ENCODE assay signal across 25 cellular contexts in the genomic region with DNA sequence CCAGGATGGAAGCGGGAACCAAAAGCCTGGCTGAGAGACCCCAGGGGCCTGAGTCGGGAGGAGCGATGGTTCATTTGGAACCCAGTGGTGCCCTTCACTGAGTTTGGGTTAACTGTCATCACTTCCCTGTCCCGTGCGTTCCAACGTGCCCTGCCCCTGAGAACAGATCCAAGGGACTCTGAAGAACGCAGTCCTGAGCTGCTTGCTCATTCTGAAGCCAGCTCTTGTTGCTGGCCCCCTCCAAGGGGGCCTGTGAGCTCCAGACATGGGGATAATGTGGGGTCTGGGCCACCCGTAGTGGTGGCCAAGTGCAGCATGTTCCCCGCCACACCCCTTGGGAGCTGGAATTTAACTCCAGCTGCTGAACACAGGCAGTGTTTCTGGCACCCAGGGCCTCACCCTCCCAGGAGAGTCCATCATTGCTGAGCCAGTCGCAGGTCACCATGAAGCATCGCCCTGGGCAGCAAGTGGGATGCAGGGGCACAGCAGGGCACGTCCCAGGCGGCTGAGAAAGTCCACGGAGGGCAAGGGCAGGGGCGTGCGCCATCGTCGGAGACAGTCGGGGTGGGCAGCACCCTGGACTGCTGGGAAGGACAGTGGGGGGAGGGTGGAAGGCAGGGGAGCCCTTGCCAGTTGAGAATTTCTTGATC.
DNase-seq lines count a peak whose midpoint lies in the region; ATAC-seq and TF ChIP-seq lines count a peak whose summit lies in the region.
"Had no signal": no experiment of that assay in that cellular context is flagged by ENCODE, and none has a peak within 500 bp of the region (broad histone marks: within the 10 kb centered on the region; RNA-seq: fewer than 3 reads in every experiment).

No MANE protein-coding gene starts in this region.

- H3K4me2 ChIP-seq in fibroblast of lung (ENCODE audit: extremely low read depth, insufficient read depth, low read length): no peak overlapping the region
- H3K4me2 ChIP-seq in neuronal stem cell (ENCODE audit: insufficient read depth, low read length, poor library complexity, severe bottlenecking): no peak overlapping the region
- no peak overlapping the region for H3K4me2 ChIP-seq in Karpas-422 (ENCODE audit: low read depth, low read length, poor library complexity, severe bottlenecking)

- H3K9me3 ChIP-seq in fibroblast of lung (ENCODE audit: control insufficient read depth, insufficient read depth, low read depth, low read length): no peaks in the 10 kb centered on the region
- H3K9me3 ChIP-seq in neuronal stem cell (replicated peaks in 1 of 2; ENCODE audit: control insufficient read depth in 2 of 2, insufficient read depth in 1 of 2, low read depth in 1 of 2, low read length in 2 of 2): peaks cover 0 to 2% of the 10 kb centered on the region in 2 donors
- H3K9me3 ChIP-seq in psoas muscle: no peaks in the 10 kb centered on the region
- H3K9me3 ChIP-seq in Karpas-422 (ENCODE audit: low read length): no peaks in the 10 kb centered on the region

- WGBS in neuronal stem cell (ENCODE audit: extremely low coverage in 2 of 2, insufficient read length in 2 of 2, insufficient replicate concordance in 1 of 2), 2 donors: no CpG with 5 or more reads among the region's 19 CpGs
- WGBS in psoas muscle, 3 donors: 62 to 69% (median 67%) methylated on average over 19 of the region's 19 CpGs

- TF ChIP-seq CTCF in fibroblast of lung (conservative IDR thresholded peaks at IDR 0.05 in 1 of 2, IDR thresholded peaks at IDR 0.05 in 1 of 2; ENCODE audit: low read depth in 1 of 2, low read length in 2 of 2): no peak
- no peak for TF ChIP-seq CTCF in psoas muscle (IDR thresholded peaks at IDR 0.05)

- H4K20me1 ChIP-seq in fibroblast of lung (ENCODE audit: control insufficient read depth, extremely low read depth, insufficient read depth, low read length) (no peaks in the 10 kb centered on the region), Karpas-422 (ENCODE audit: insufficient read depth, low read depth, low read length) (no peaks in the 10 kb centered on the region)

- H3K18ac ChIP-seq in neuronal stem cell (ENCODE audit: low read length): peak overlapping the region; percentile 63

- no peak overlapping the region for H2BK120ac ChIP-seq in neuronal stem cell (ENCODE audit: low read depth, low read length)

- no peaks in the 10 kb centered on the region for H3K9me2 ChIP-seq in Karpas-422 (replicated peaks; ENCODE audit: insufficient read depth, low read length)

- H3K4me1 ChIP-seq in fibroblast of lung (ENCODE audit: control insufficient read depth, extremely low read depth, insufficient read depth, low read length) (no peaks in the 10 kb centered on the region), neuronal stem cell (ENCODE audit: control insufficient read depth in 2 of 2, insufficient read depth in 1 of 2, low read depth in 1 of 2, low read length in 2 of 2) (peaks cover 0 to 6% of the 10 kb centered on the region in 2 donors), psoas muscle (no peaks in the 10 kb centered on the region), Karpas-422 (ENCODE audit: low read length) (no peaks in the 10 kb centered on the region)

- H2AFZ ChIP-seq in fibroblast of lung (ENCODE audit: low read length) (no peak overlapping the region), neuronal stem cell (ENCODE audit: low read length) (no peak overlapping the region), Karpas-422 (ENCODE audit: low read length) (no peak overlapping the region)

- DNase-seq in Right ventricle myocardium superior (peak; percentile 30), left ventricle myocardium superior (no peak), fibroblast of lung (ENCODE audit: low read depth in 2 of 2) (no peak), neuronal stem cell (ENCODE audit: low spot score) (no peak), NCI-H748 treated with DMSO at 0.1 percent for 48 hours (lab: John Stamatoyannopoulos, UW) (no peak), psoas muscle (no peak), Karpas-422 (no peak)
- no peak for DNase-seq in stimulated activated CD4-positive, alpha-beta T cell treated with anti-CD3 and anti-CD28 coated beads, Interleukin-2, amount 100 ng/mL, for 24 hours
- DNase-seq: AML-193; CD8-positive, alpha-beta memory T cell; DMS53; GDM1; GOT3; HCEC 1CT; KBM-7; NCI-H1092 treated with DMSO at 0.1 percent for 48 hours; NCI-H1436 treated with DMSO at 0.1 percent for 48 hours; NCI-H1930; NCI-H510A treated with DMSO at 0.1 percent for 48 hours; NCI-H82; SHP77 had no signal

- no peak overlapping the region for H2BK15ac ChIP-seq in neuronal stem cell (ENCODE audit: low read length)

- H3K36me3 ChIP-seq in fibroblast of lung (ENCODE audit: control insufficient read depth, insufficient read depth, low read length) (no peaks in the 10 kb centered on the region), neuronal stem cell (replicated peaks in 1 of 2; ENCODE audit: control insufficient read depth in 2 of 2, insufficient read depth in 2 of 2, low read length in 2 of 2) (no peaks in the 10 kb centered on the region), psoas muscle (ENCODE audit: insufficient read depth in 1 of 2, low read depth in 1 of 2) (no peaks in the 10 kb centered on the region), Karpas-422 (ENCODE audit: insufficient read depth, low read length) (no peaks in the 10 kb centered on the region)

- peak overlapping the region; percentile 49 for H2BK5ac ChIP-seq in neuronal stem cell (ENCODE audit: low read length)

- H3K79me2 ChIP-seq in fibroblast of lung (ENCODE audit: control insufficient read depth, insufficient read depth, low read length) (no peaks in the 10 kb centered on the region), Karpas-422 (ENCODE audit: low read length) (no peaks in the 10 kb centered on the region)

- no peaks in the 10 kb centered on the region for H3K27me3 ChIP-seq in fibroblast of lung (ENCODE audit: control insufficient read depth, insufficient read depth, low read length)
- H3K27me3 ChIP-seq in neuronal stem cell (ENCODE audit: control insufficient read depth in 3 of 3, insufficient read depth in 3 of 3, low read depth in 1 of 3, low read length in 3 of 3): peaks cover 0 to 7% (median 0%) of the 10 kb centered on the region in 3 experiments
- H3K27me3 ChIP-seq in psoas muscle (ENCODE audit: insufficient read depth in 3 of 3, low read length in 2 of 3): no peaks in the 10 kb centered on the region
- no peaks in the 10 kb centered on the region for H3K27me3 ChIP-seq in Karpas-422 (ENCODE audit: low read length)

- H3K4ac ChIP-seq in neuronal stem cell (ENCODE audit: low read length): no peak overlapping the region

- H3K14ac ChIP-seq in neuronal stem cell (ENCODE audit: low read length): no peak overlapping the region

- H3K4me3 ChIP-seq in fibroblast of lung (replicated peaks in 1 of 4; ENCODE audit: control extremely low read depth in 1 of 4, insufficient read depth in 1 of 4, low read depth in 3 of 4, low read length in 4 of 4) (no peak overlapping the region), neuronal stem cell (ENCODE audit: low read length in 2 of 2) (no peak overlapping the region), psoas muscle (no peak overlapping the region), Karpas-422 (ENCODE audit: low read length) (no peak overlapping the region)
- H3K4me3 ChIP-seq: SK-N-MC had no signal

- intact Hi-C loops in Right ventricle myocardium superior (cut with DNase I) (no loop called here), left ventricle myocardium superior (cut with micrococcal nuclease) (no loop called here), psoas muscle (cut with DNase I) (no loop called here)

- peak overlapping the region; percentile 70 for H3K23ac ChIP-seq in neuronal stem cell (ENCODE audit: low read depth, low read length, poor library complexity)

- H3K9ac ChIP-seq in fibroblast of lung (ENCODE audit: insufficient read depth, low read length): peak overlapping the region; percentile 7
- no peak overlapping the region for H3K9ac ChIP-seq in neuronal stem cell (ENCODE audit: low read depth, low read length, poor library complexity)
- no peak overlapping the region for H3K9ac ChIP-seq in Karpas-422 (ENCODE audit: low read length)

- H2BK12ac ChIP-seq in neuronal stem cell (ENCODE audit: low read length): no peak overlapping the region

- H3K79me1 ChIP-seq in neuronal stem cell (ENCODE audit: low read depth, low read length): no peaks in the 10 kb centered on the region

- H4K91ac ChIP-seq in neuronal stem cell (ENCODE audit: low read depth, low read length, poor library complexity): no peak overlapping the region

- no peak for ATAC-seq in Right ventricle myocardium superior (ENCODE audit: poor library complexity)
- no peak for ATAC-seq in left ventricle myocardium superior
- ATAC-seq in psoas muscle: no peak
- ATAC-seq: HepG2 had no signal

- H4K8ac ChIP-seq in neuronal stem cell (ENCODE audit: low read depth, low read length): no peak overlapping the region

- peak overlapping the region; percentile 36 for H2AK5ac ChIP-seq in neuronal stem cell (ENCODE audit: low read depth, low read length)

- no peak overlapping the region for H3K27ac ChIP-seq in fibroblast of lung (ENCODE audit: insufficient read depth, low read length)
- H3K27ac ChIP-seq in neuronal stem cell (replicated peaks; ENCODE audit: low read length): no peak overlapping the region
- no peak overlapping the region for H3K27ac ChIP-seq in psoas muscle
- no peak overlapping the region for H3K27ac ChIP-seq in Karpas-422 (ENCODE audit: low read length)
- H3K27ac ChIP-seq: C4-2B, HL-60, SK-N-MC had no signal
